Comparison of ENCODE assay signal across 9 cellular contexts in genomic region chr12:124940143-124940392, GRCh38. TPM values are rescaled to one million over a fixed set of nuclear protein-coding genes. Genes with fewer than 3 reads are reported as not detected.
DNase-seq lines count a peak whose midpoint lies in the region; ATAC-seq, FAIRE-seq and TF ChIP-seq lines count a peak whose summit lies in the region.
"Had no signal": no experiment of that assay in that cellular context is flagged by ENCODE, and none has a peak within 500 bp of the region (broad histone marks: within the 10 kb centered on the region; RNA-seq: fewer than 3 reads in every experiment).

No MANE protein-coding gene starts in this region.

- TF ChIP-seq POLR2A in A549 (IDR thresholded peaks at IDR 0.05; ENCODE audit: low read length) (no peak), HCT116 (IDR thresholded peaks at IDR 0.05; ENCODE audit: borderline replicate concordance, extremely low read depth, insufficient read depth, insufficient read length) (no peak)

- H3K79me2 ChIP-seq in HCT116 (ENCODE audit: insufficient read depth, low read length): no peaks in the 10 kb centered on the region

- no peaks in the 10 kb centered on the region for H4K20me1 ChIP-seq in HCT116 (ENCODE audit: insufficient read depth)

- H3K9me3 ChIP-seq in A549 (no peaks in the 10 kb centered on the region), HCT116 (ENCODE audit: control insufficient read depth in 1 of 2, insufficient read depth in 1 of 2, low read depth in 1 of 2, low read length in 2 of 2) (no peaks in the 10 kb centered on the region), liver (ENCODE audit: control insufficient read depth in 4 of 4, low read length in 3 of 4) (no peaks in the 10 kb centered on the region)

- peak; percentile 84 to 89 for ATAC-seq in A549
- no peak for ATAC-seq in HCT116
- ATAC-seq in HG02973 (IDR thresholded peaks at IDR 0.05; ENCODE audit: unreplicated experiment): no peak

- H3K36me3 ChIP-seq in HCT116 (ENCODE audit: control insufficient read depth in 1 of 2, insufficient read depth in 2 of 2, low read length in 2 of 2) (no peaks in the 10 kb centered on the region; a peak in 1 of 4 replicates), liver (ENCODE audit: control insufficient read depth in 4 of 4, insufficient read depth in 3 of 4, low read depth in 1 of 4, low read length in 3 of 4) (no peaks in the 10 kb centered on the region)

- BruUV-seq in HCT116 (replicated peaks; lab: Mats Ljungman, UMichigan): TSS peak; percentile 100

- H3K4me1 ChIP-seq in A549 (peaks cover 29% of the 10 kb centered on the region), HCT116 (ENCODE audit: control insufficient read depth in 1 of 2, insufficient read depth in 2 of 2, low read length in 2 of 2) (peaks cover 35 to 60% of the 10 kb centered on the region in 2 experiments), liver (ENCODE audit: control insufficient read depth in 4 of 4, insufficient read depth in 4 of 4, low read length in 3 of 4) (peaks cover 8 to 27% (median 13%) of the 10 kb centered on the region in 4 donors)

- TF ChIP-seq EP300 in A549 (IDR thresholded peaks at IDR 0.05): no peak

- RAD21 ChIA-PET in HCT116 (lab: Charles Lee; ENCODE audit: low non-redundant PET in 1 of 2, low total read pairs in 2 of 2, uncharacterized antibody in 2 of 2, unreplicated experiment in 2 of 2): interaction anchor here (0.6 to 1.5 kb wide), 7 partner anchors 19 to 166 kb away, joined by 3 to 5 read pairs (median 4); partner anchors contain the start of gene UBC (in 2 of the 2)

- CTCF ChIA-PET in A549 (lab: Yijun Ruan, JAX): interaction anchor here (0.8 to 14.4 kb wide), 20 partner anchors 9 to 197 kb away, joined by 3 to 243 read pairs (median 4); partner anchors contain the start of genes BRI3BP and UBC
- CTCF ChIA-PET in HCT116 (lab: Charles Lee): interaction anchor here (0.7 to 2.7 kb wide), 12 partner anchors 9 to 463 kb away, joined by 3 to 32 read pairs (median 11); partner anchors contain the start of genes BRI3BP and UBC

- TF ChIP-seq CTCF in A549 (IDR thresholded peaks at IDR 0.05) (no peak), HCT116 (IDR thresholded peaks at IDR 0.05 in 2 of 3, conservative IDR thresholded peaks at IDR 0.05 in 1 of 3; ENCODE audit: borderline replicate concordance in 1 of 3, insufficient read depth in 1 of 3, low read depth in 2 of 3, low read length in 2 of 3) (no peak), WI38 (IDR thresholded peaks at IDR 0.05; ENCODE audit: low read depth, low read length) (no peak), liver (IDR thresholded peaks at IDR 0.05; ENCODE audit: low read depth, low read length, missing input control) (no peak)

- no peaks in the 10 kb centered on the region for H3K27me3 ChIP-seq in HCT116 (ENCODE audit: insufficient read depth, low read length)
- H3K27me3 ChIP-seq in liver (ENCODE audit: control insufficient read depth in 4 of 4, insufficient read depth in 4 of 4, low read length in 3 of 4): no peaks in the 10 kb centered on the region

- no peak overlapping the region for H2AFZ ChIP-seq in HCT116 (ENCODE audit: low read depth, low read length, poor library complexity, severe bottlenecking)

- H3K27ac ChIP-seq in A549 (peak overlapping the region; percentile 88 to 92), HCT116 (ENCODE audit: low read depth, low read length) (peak overlapping the region; percentile 91), liver (ENCODE audit: low read depth in 1 of 2, low read length in 2 of 2) (peak overlapping the region; percentile 93 to 94)

- intact Hi-C loops in HCT116 (cut with micrococcal nuclease): loop anchor here (2.0 kb wide), 1 partner anchor 53 kb away; the partner anchor contains the start of gene BRI3BP

- under 1% methylated on average over 8 of the region's 8 CpGs for WGBS in A549 (ENCODE audit: missing lambda C conversion rate)
- 3% methylated on average over 8 of the region's 8 CpGs for WGBS in liver

- H3K4me2 ChIP-seq in A549 (peak overlapping the region; percentile 86), HCT116 (ENCODE audit: low read length) (peak overlapping the region; percentile 85)

- no peak for TF ChIP-seq RAD21 in A549 (conservative IDR thresholded peaks at IDR 0.05 in 1 of 2, IDR thresholded peaks at IDR 0.05 in 1 of 2)
- TF ChIP-seq RAD21 in HCT116 (IDR thresholded peaks at IDR 0.05; ENCODE audit: low read depth): no peak
- TF ChIP-seq RAD21 in liver (IDR thresholded peaks at IDR 0.05): no peak

- FAIRE-seq in A549 (lab: Jason Lieb, UNC): no peak

- DNase-seq in A549 (ENCODE audit: low read depth in 1 of 2, low spot score in 1 of 2): peak in 1 of 2 experiments; percentile 81
- no peak for DNase-seq in HCT116 (ENCODE audit: low read depth, low spot score)
- DNase-seq in NCI-H524 (lab: John Stamatoyannopoulos, UW): no peak
- DNase-seq in effector CD8-positive, alpha-beta T cell (lab: John Stamatoyannopoulos, UW): no peak
- DNase-seq in RPMI8226: no peak
- DNase-seq: activated CD4-positive, CD25-positive, alpha-beta regulatory T cell had no signal

- H3K9ac ChIP-seq in HCT116 (ENCODE audit: low read length) (peak overlapping the region; percentile 55), liver (ENCODE audit: low read depth in 1 of 2, low read length in 2 of 2) (peak overlapping the region in 1 of 2 donors; percentile 79)

- POLR2A ChIA-PET in A549 (lab: Yijun Ruan, JAX) (interaction anchor here (0.6 to 4.5 kb wide), 9 partner anchors 12 to 34 kb away, joined by 4 to 125 read pairs (median 17); partner anchors contain the start of gene UBC), HCT116 (lab: Charles Lee) (interaction anchor here (1.2 to 10.3 kb wide), 8 partner anchors 9 to 102 kb away, joined by 3 to 186 read pairs (median 7); partner anchors contain the start of gene UBC)

- no peaks in the 10 kb centered on the region for H3K9me2 ChIP-seq in HCT116 (ENCODE audit: insufficient read depth)

- H3K4me3 ChIP-seq in A549 (peak overlapping the region; percentile 32), HCT116 (replicated peaks in 1 of 2; ENCODE audit: low read depth in 1 of 2, low read length in 2 of 2) (peak overlapping the region; percentile 13 to 52; a peak in 3 of 4 replicates), WI38 (ENCODE audit: low read depth, low read length) (peak overlapping the region; percentile 39), liver (ENCODE audit: low read depth in 1 of 3, low read length in 3 of 3) (peak overlapping the region in 2 of 3 donors; percentile 5 to 58)

TF ChIP-seq in A549, 52 proteins besides CTCF, POLR2A, EP300 and RAD21 (continues in another document):
- TF ChIP-seq MAZ (IDR thresholded peaks at IDR 0.05; ENCODE audit: borderline replicate concordance, low read depth, low read length): 0 out of 2 replicates have a peak, but pooled peaks have one; percentile 11
- TF ChIP-seq FOXS1 (CRISPR knock-in tag; IDR thresholded peaks at IDR 0.05): no peak
- TF ChIP-seq HES2 (IDR thresholded peaks at IDR 0.05): no peak
- no peak for TF ChIP-seq RARB (CRISPR knock-in tag; IDR thresholded peaks at IDR 0.05)

TF ChIP-seq in HCT116, 20 proteins besides CTCF, POLR2A, EP300 and RAD21 (continues in another document):
- TF ChIP-seq CBX3 (IDR thresholded peaks at IDR 0.05; ENCODE audit: low read depth): no peak
- TF ChIP-seq POLR2AphosphoS5 (IDR thresholded peaks at IDR 0.05; ENCODE audit: low read depth, low read length): no peak
- TF ChIP-seq ZFX (IDR thresholded peaks at IDR 0.05): no peak
- TF ChIP-seq ZNF274 (IDR thresholded peaks at IDR 0.05; ENCODE audit: low read depth, low read length): no peak
- TF ChIP-seq FOSL1 (IDR thresholded peaks at IDR 0.05; ENCODE audit: low read depth): no peak

TF ChIP-seq in liver, 16 proteins besides CTCF, POLR2A, EP300 and RAD21:
- TF ChIP-seq NR2F2 (IDR thresholded peaks at IDR 0.05) (no peak), RXRA (IDR thresholded peaks at IDR 0.05) (peak in 1 of 2 donors; percentile 44), HNF4A (conservative IDR thresholded peaks at IDR 0.05) (peak in 1 of 2 donors; percentile 39), EGR1 (IDR thresholded peaks at IDR 0.05; ENCODE audit: low read depth in 2 of 2) (no peak), JUND (IDR thresholded peaks at IDR 0.05) (peak in 1 of 2 donors; percentile 9), SP1 (IDR thresholded peaks at IDR 0.05) (no peak), GABPA (IDR thresholded peaks at IDR 0.05 in 1 of 2, conservative IDR thresholded peaks at IDR 0.05 in 1 of 2) (no peak), ATF3 (IDR thresholded peaks at IDR 0.05) (no peak), HNF4G (IDR thresholded peaks at IDR 0.05) (no peak), YY1 (IDR thresholded peaks at IDR 0.05) (peak; percentile 59)

RNA-seq across cellular contexts. Expression of gene UBC, which starts 25.6 kb away (rescaled TPM):
- 2,000 and 2,573 TPM in 2 replicates for polyA plus RNA-seq in A549 (2011; rRNA removed)
- polyA plus RNA-seq in A549 (2012; cell fraction: cytosol; rRNA removed): 1,783 and 1,966 TPM in 2 replicates
- 1,709 and 1,846 TPM in 2 replicates for polyA plus RNA-seq in A549 (2012; cell fraction: nucleus; rRNA removed)
- 993 to 1,034 TPM (median 1,028 TPM) in 3 replicates for polyA plus RNA-seq in A549 (2017; fragmentation: RNase III; extraction: RNeasy Plus Mini Kit Qiagen cat#74134 plus additional on column Dnase treatment)
- polyA minus RNA-seq in A549 (2011; rRNA and poly(A)+ RNA removed): 1,104 and 1,174 TPM in 2 replicates
- 1,259 TPM for total RNA-seq in HCT116 (2021; ENCODE audit: unreplicated experiment)
- polyA plus RNA-seq in HCT116 (2012): 1,986 and 3,408 TPM in 2 replicates
- total RNA-seq in liver: 100 to 1,000 TPM; 503 to 624 TPM
- polyA plus RNA-seq in liver: 100 to 1,000 TPM; 385 to 434 TPM

RNA-seq across cellular contexts. Expression of gene DHX37, which starts 48.9 kb away (rescaled TPM):
- polyA plus RNA-seq in A549 (2011; rRNA removed) (16.7 and 20.4 TPM in 2 replicates), A549 (2017; fragmentation: RNase III; extraction: RNeasy Plus Mini Kit Qiagen cat#74134 plus additional on column Dnase treatment) (37.5 to 37.7 TPM (median 37.6 TPM) in 3 replicates), liver (1 to 10 TPM; 2.3 to 6.1 TPM)
- 36.3 and 44.9 TPM in 2 replicates for polyA plus RNA-seq in A549 (2012; cell fraction: cytosol; rRNA removed)
- 104 and 118 TPM in 2 replicates for polyA plus RNA-seq in A549 (2012; cell fraction: nucleus; rRNA removed)
- 28.6 and 47.1 TPM in 2 replicates for polyA minus RNA-seq in A549 (2011; rRNA and poly(A)+ RNA removed)
- total RNA-seq in HCT116 (2021; ENCODE audit: unreplicated experiment) (42.6 TPM), liver (1 to 10 TPM; 6.9 to 8.6 TPM)
- 18.7 and 21.0 TPM in 2 replicates for polyA plus RNA-seq in HCT116 (2012)

RNA-seq across cellular contexts. Expression of gene BRI3BP, which starts 53.4 kb away (rescaled TPM):
- polyA plus RNA-seq in A549 (2011; rRNA removed): 23.7 and 25.0 TPM in 2 replicates
- polyA plus RNA-seq in A549 (2012; cell fraction: cytosol; rRNA removed): 13.6 and 17.2 TPM in 2 replicates
- polyA plus RNA-seq in A549 (2012; cell fraction: nucleus; rRNA removed): 7.2 and 9.0 TPM in 2 replicates
- 21.6 to 25.9 TPM (median 23.5 TPM) in 3 replicates for polyA plus RNA-seq in A549 (2017; fragmentation: RNase III; extraction: RNeasy Plus Mini Kit Qiagen cat#74134 plus additional on column Dnase treatment)
- 17.5 and 17.8 TPM in 2 replicates for polyA minus RNA-seq in A549 (2011; rRNA and poly(A)+ RNA removed)
- 40.1 TPM for total RNA-seq in HCT116 (2021; ENCODE audit: unreplicated experiment)
- 12.1 and 15.6 TPM in 2 replicates for polyA plus RNA-seq in HCT116 (2012)
- total RNA-seq in liver: 10 to 100 TPM in 1 of 2 donors, 1 to 10 TPM in 1; 6.0 to 15.3 TPM
- polyA plus RNA-seq in liver: 1 to 10 TPM; 2.4 to 3.3 TPM

Comparison
In these comparisons a context has a peak if more than half of its experiments do, and no peak if none do; other contexts are left out.
1. ATAC-seq: peak in A549 (2 of 2); none in HCT116 (single experiment) and HG02973 (single experiment).
2. Peak in every context shown above with its lines, with median percentiles within 50 percentile points of each other: H3K27ac ChIP-seq and H3K4me3 ChIP-seq.